In the genomic region with DNA sequence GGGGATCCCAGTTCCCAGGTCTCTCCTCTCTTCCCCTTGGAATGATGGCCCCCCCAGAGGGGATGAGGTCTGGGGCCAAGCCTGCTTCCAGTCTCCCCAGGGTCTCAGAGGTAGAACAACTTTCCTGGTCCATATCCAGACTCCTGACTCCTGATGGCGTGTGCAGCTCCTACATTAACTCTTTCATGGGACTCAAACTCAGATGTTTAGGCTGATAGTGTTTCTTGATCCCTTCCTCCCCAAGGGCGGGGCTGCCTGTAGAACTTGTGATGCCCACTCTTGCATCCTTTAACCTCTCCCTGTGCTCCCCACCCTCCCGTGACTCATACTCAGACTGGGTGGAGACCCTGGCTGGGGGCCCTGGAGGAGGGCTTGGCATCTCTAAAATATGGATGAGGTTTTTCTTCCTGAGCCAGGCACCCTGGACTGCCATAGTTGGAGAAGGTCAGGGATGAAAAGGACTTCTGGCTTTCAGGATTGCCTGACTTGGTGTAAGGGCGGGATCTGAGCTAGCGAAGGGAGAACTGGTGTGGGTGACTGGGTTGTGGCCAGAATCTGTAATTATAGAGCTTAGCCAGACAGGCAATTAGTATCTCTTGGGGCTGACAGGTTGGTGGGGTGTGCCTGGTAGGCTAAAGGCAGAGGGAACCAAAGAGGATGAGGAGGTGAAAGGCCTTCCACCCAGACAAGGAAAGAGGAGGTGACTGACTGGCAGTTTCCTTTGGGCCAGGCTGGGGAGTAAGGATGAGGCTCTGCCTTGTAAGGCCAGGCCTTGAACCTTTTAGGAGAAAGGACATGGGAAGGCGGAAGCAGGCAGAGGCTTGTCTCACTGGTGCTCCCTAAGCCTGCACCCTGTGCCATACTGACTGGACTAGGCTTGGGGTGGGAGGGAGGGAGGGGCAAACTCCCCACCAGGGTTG, we compare ENCODE assay signal across 1 cellular context.
TF ChIP-seq lines count a peak whose summit lies in the region.

No MANE protein-coding gene starts in this region.

TF ChIP-seq in IMR-90, 13 proteins besides CTCF, POLR2A, EP300 and RAD21:
- TF ChIP-seq CEBPB (IDR thresholded peaks at IDR 0.05; ENCODE audit: low read depth, low read length), result no peak
- no peak for TF ChIP-seq BHLHE40 (IDR thresholded peaks at IDR 0.05; ENCODE audit: low read depth, low read length)
- peak; percentile 32; the same call in 1 of the 2 replicates for TF ChIP-seq FOS (IDR thresholded peaks at IDR 0.05; ENCODE audit: low read depth, low read length)
- peak; percentile 65 for TF ChIP-seq MAZ (IDR thresholded peaks at IDR 0.05; ENCODE audit: borderline replicate concordance, low read depth, low read length)
- TF ChIP-seq, protein P1, sequence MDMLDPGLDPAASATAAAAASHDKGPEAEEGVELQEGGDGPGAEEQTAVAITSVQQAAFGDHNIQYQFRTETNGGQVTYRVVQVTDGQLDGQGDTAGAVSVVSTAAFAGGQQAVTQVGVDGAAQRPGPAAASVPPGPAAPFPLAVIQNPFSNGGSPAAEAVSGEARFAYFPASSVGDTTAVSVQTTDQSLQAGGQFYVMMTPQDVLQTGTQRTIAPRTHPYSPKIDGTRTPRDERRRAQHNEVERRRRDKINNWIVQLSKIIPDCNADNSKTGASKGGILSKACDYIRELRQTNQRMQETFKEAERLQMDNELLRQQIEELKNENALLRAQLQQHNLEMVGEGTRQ (IDR thresholded peaks at IDR 0.05; ENCODE audit: low read depth, low read length), result 0 out of 2 replicates have a peak, but pooled peaks have one; percentile 1
